Comparison of ENCODE assay signal across 1 cellular context in the genomic region with DNA sequence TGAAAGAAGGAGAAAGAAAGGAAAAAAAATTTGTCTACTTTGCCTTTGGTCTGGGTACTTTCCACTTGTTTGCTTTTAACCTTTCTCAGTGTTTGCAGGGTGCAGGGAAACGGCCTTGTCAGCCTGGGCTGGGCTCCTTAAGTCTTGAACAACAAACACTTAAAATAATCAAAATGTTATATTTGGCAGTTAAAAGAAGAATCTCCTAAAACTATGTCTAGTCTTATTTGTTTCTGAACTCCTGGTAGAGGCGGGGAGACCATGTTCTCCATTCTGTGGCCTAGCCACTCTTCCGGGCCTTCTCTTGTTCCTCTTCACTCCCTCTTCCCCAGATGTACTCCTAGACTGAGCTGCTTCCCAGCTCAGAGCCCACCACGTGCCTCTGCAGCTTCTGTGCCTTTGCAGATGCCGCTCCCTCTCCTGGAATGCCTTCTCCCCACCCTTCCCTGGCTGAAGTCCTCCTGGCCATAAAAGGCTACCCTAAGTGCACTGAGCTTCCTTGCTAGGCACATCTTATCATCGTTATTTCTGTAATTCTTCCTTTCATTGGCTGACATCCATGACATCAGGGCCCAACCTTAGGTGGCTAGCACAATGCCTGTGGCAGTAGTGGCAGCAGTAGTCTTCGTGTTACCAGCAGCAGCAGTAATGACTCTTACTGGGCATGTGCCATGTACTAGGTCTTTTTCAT.
A peak's percentile ranks its signal among the peaks of the same experiment; 100 is the strongest.
TF ChIP-seq lines count a peak whose summit lies in the region.

No MANE protein-coding gene starts in this region.

TF ChIP-seq in HCT116, 20 proteins besides CTCF, POLR2A, EP300 and RAD21 (continued from another document):
- TF ChIP-seq CBX3 (IDR thresholded peaks at IDR 0.05; ENCODE audit: low read depth), result peak; percentile 67; the same call in 1 of the 2 replicates
- peak; percentile 86 for TF ChIP-seq SRF (IDR thresholded peaks at IDR 0.05; ENCODE audit: low read depth)
- TF ChIP-seq, protein P1, sequence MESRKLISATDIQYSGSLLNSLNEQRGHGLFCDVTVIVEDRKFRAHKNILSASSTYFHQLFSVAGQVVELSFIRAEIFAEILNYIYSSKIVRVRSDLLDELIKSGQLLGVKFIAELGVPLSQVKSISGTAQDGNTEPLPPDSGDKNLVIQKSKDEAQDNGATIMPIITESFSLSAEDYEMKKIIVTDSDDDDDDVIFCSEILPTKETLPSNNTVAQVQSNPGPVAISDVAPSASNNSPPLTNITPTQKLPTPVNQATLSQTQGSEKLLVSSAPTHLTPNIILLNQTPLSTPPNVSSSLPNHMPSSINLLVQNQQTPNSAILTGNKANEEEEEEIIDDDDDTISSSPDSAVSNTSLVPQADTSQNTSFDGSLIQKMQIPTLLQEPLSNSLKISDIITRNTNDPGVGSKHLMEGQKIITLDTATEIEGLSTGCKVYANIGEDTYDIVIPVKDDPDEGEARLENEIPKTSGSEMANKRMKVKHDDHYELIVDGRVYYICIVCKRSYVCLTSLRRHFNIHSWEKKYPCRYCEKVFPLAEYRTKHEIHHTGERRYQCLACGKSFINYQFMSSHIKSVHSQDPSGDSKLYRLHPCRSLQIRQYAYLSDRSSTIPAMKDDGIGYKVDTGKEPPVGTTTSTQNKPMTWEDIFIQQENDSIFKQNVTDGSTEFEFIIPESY (IDR thresholded peaks at IDR 0.05; ENCODE audit: extremely low read depth, insufficient replicate concordance, low read length), result no peak
- TF ChIP-seq SP1 (IDR thresholded peaks at IDR 0.05; ENCODE audit: low read depth), result no peak
- TF ChIP-seq ELF1 (IDR thresholded peaks at IDR 0.05; ENCODE audit: borderline replicate concordance, low read depth), result no peak
